ENCODE assay signal across 16 cellular contexts in genomic region chr4:152501846-152502536, GRCh38. TPM values are rescaled to one million over a fixed set of nuclear protein-coding genes. Genes with fewer than 3 reads are reported as not detected.
DNase-seq lines count a peak whose midpoint lies in the region; ATAC-seq and TF ChIP-seq lines count a peak whose summit lies in the region.
"Had no signal": no experiment of that assay in that cellular context is flagged by ENCODE, and none has a peak within 500 bp of the region (broad histone marks: within the 10 kb centered on the region; RNA-seq: fewer than 3 reads in every experiment).

No MANE protein-coding gene starts in this region.

- H3K9me3 Mint-ChIP-seq in HFFc6 (no peaks in the 10 kb centered on the region), memory B cell (no peaks in the 10 kb centered on the region)

- no peak overlapping the region for H3K27ac Mint-ChIP-seq in HFFc6
- H3K27ac Mint-ChIP-seq in memory B cell = peak overlapping the region; percentile 74

- no peak overlapping the region for H3K4me3 ChIP-seq in OCI-LY1 (ENCODE audit: low read depth, low read length, poor library complexity, severe bottlenecking)
- H3K4me3 ChIP-seq: mucosa of descending colon, upper lobe of right lung had no signal

- H3K9ac ChIP-seq in OCI-LY1 (ENCODE audit: low read length) = peak overlapping the region; percentile 35

- ATAC-seq in GM18868 (IDR thresholded peaks at IDR 0.05; ENCODE audit: unreplicated experiment) (peak; percentile 60), memory B cell (ENCODE audit: low read depth) (no peak), HG03571 (IDR thresholded peaks at IDR 0.05; ENCODE audit: unreplicated experiment) (no peak), GM21360 (IDR thresholded peaks at IDR 0.05; ENCODE audit: unreplicated experiment) (no peak), HG03025 (IDR thresholded peaks at IDR 0.05; ENCODE audit: low FRiP score, unreplicated experiment) (no peak)
- ATAC-seq: mucosa of descending colon, upper lobe of right lung had no signal

- no peaks in the 10 kb centered on the region for H3F3A ChIP-seq in OCI-LY1 (ENCODE audit: insufficient read depth, low read length)

- peaks cover 88% of the 10 kb centered on the region for H3K79me2 ChIP-seq in OCI-LY1 (ENCODE audit: insufficient read depth, low read length)

- H3K4me1 ChIP-seq in OCI-LY1 (ENCODE audit: insufficient read depth, low read length, severe bottlenecking) = peaks cover 60% of the 10 kb centered on the region
- H3K4me1 ChIP-seq: upper lobe of right lung had no signal

- H3K36me3 ChIP-seq in OCI-LY1 (ENCODE audit: insufficient read depth, low read length) = peaks cover 8% of the 10 kb centered on the region; the same call in 1 of the 2 replicates
- H3K36me3 ChIP-seq: upper lobe of right lung had no signal

- H3K27me3 Mint-ChIP-seq in HFFc6 (ENCODE audit: insufficient read depth) = no peaks in the 10 kb centered on the region
- no peaks in the 10 kb centered on the region for H3K27me3 Mint-ChIP-seq in memory B cell

- H4K20me1 ChIP-seq in OCI-LY1 (ENCODE audit: insufficient read depth, low read length) = no peaks in the 10 kb centered on the region

- no peak overlapping the region for H3K4me3 Mint-ChIP-seq in HFFc6
- H3K4me3 Mint-ChIP-seq in memory B cell = peak overlapping the region; percentile 11

- H3K9me3 ChIP-seq in OCI-LY1 (ENCODE audit: low read length) = no peaks in the 10 kb centered on the region
- H3K9me3 ChIP-seq: mucosa of descending colon, upper lobe of right lung had no signal

- H3K36me3 Mint-ChIP-seq in HFFc6 (ENCODE audit: low read depth) = no peaks in the 10 kb centered on the region
- peaks cover 1% of the 10 kb centered on the region for H3K36me3 Mint-ChIP-seq in memory B cell

- TF ChIP-seq CTCF in HFFc6 (IDR thresholded peaks at IDR 0.05) (no peak), OCI-LY1 (IDR thresholded peaks at IDR 0.05; ENCODE audit: low read length) (no peak)

- H3K27ac ChIP-seq in OCI-LY1 (ENCODE audit: low read depth, low read length, poor library complexity, severe bottlenecking) = peak overlapping the region; percentile 80
- H3K27ac ChIP-seq: upper lobe of right lung had no signal

- DNase-seq in HFFc6 (peak; percentile 24), memory B cell (ENCODE audit: low spot score in 2 of 2) (no peak), CD1c-positive myeloid dendritic cell (ENCODE audit: extremely low spot score) (no peak)
- DNase-seq: amygdala; DMS153; effector CD8-positive, alpha-beta T cell; hypothalamus; mucosa of descending colon; NCI-H2107; SIG-M5; upper lobe of right lung had no signal

- H3K4me1 Mint-ChIP-seq in HFFc6 (ENCODE audit: low read depth) (peaks cover 29% of the 10 kb centered on the region), memory B cell (peaks cover 23% of the 10 kb centered on the region)

- no peaks in the 10 kb centered on the region for H3K9me2 ChIP-seq in OCI-LY1 (ENCODE audit: low read depth, low read length)

- H3K27me3 ChIP-seq in OCI-LY1 (ENCODE audit: insufficient read depth, low read length) = no peaks in the 10 kb centered on the region
- H3K27me3 ChIP-seq: upper lobe of right lung had no signal

- no peak overlapping the region for H2AFZ ChIP-seq in OCI-LY1 (ENCODE audit: low read length)

- peak overlapping the region; percentile 73; the same call in 1 of the 2 replicates for H3K4me2 ChIP-seq in OCI-LY1 (ENCODE audit: low read length)

RNA-seq across cellular contexts. Expression of gene FBXW7, which starts 33.9 kb away (rescaled TPM):
- total RNA-seq in HFFc6 (2021; fragmentation: NEBNext Ultra II Directional; extraction: Animal tissue kit (Norgen Biotek cat#: 25700)) = 10 to 100 TPM; 17.4 to 26.1 (median 19.5) TPM
